Comparison of ENCODE assay signal across 1 cellular context in the genomic region with DNA sequence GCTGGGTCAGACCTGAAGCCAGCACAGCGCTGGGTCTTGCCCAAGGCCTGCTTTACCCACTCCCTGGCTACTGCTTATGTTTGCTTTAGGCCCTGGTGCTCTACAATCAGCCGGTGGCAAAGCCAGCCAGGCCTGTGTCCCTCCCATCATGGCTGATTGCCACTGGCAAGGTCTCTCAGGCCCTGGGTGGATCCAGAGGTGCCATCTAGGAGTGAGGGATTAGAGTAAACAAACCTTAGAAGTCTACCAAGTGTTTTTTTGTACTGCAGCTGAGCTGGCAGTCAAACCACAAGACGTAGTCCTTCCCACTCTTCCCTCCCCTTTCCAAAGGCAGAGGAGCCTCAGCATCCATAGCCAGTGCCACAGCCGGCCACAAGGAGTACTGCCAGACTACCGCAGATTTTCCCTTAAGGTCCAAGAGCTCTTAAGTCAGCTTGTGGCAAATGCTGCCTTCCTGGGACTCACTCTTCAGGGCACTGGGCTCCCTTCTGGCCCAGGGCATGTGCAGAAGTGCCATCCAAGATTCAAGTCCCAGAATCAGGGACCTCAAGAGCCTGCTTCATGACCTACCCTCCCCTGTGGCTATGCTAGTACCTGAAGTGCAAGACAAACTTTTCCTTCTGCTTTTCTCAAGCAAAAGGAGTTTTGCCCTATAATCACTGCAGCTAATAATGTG.
TF ChIP-seq lines count a peak whose summit lies in the region.

No MANE protein-coding gene starts in this region.

TF ChIP-seq in HepG2, 621 proteins besides CTCF, POLR2A, EP300 and RAD21:
- TF ChIP-seq, protein P1, sequence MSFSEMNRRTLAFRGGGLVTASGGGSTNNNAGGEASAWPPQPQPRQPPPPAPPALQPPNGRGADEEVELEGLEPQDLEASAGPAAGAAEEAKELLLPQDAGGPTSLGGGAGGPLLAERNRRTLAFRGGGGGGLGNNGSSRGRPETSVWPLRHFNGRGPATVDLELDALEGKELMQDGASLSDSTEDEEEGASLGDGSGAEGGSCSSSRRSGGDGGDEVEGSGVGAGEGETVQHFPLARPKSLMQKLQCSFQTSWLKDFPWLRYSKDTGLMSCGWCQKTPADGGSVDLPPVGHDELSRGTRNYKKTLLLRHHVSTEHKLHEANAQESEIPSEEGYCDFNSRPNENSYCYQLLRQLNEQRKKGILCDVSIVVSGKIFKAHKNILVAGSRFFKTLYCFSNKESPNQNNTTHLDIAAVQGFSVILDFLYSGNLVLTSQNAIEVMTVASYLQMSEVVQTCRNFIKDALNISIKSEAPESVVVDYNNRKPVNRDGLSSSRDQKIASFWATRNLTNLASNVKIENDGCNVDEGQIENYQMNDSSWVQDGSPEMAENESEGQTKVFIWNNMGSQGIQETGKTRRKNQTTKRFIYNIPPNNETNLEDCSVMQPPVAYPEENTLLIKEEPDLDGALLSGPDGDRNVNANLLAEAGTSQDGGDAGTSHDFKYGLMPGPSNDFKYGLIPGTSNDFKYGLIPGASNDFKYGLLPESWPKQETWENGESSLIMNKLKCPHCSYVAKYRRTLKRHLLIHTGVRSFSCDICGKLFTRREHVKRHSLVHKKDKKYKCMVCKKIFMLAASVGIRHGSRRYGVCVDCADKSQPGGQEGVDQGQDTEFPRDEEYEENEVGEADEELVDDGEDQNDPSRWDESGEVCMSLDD (CRISPR knock-in tag; IDR thresholded peaks at IDR 0.05; ENCODE audit: borderline replicate concordance) = no peak
- TF ChIP-seq, protein P2, sequence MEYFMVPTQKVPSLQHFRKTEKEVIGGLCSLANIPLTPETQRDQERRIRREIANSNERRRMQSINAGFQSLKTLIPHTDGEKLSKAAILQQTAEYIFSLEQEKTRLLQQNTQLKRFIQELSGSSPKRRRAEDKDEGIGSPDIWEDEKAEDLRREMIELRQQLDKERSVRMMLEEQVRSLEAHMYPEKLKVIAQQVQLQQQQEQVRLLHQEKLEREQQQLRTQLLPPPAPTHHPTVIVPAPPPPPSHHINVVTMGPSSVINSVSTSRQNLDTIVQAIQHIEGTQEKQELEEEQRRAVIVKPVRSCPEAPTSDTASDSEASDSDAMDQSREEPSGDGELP (IDR thresholded peaks at IDR 0.05; ENCODE audit: borderline replicate concordance, low read depth) = no peak
- TF ChIP-seq ZNF17 (CRISPR knock-in tag; IDR thresholded peaks at IDR 0.05) = no peak
- no peak for TF ChIP-seq ELF4 (CRISPR knock-in tag; IDR thresholded peaks at IDR 0.05; ENCODE audit: borderline replicate concordance)
- no peak for TF ChIP-seq ZNF562 (CRISPR knock-in tag; IDR thresholded peaks at IDR 0.05; ENCODE audit: borderline replicate concordance)
- TF ChIP-seq ZNF207 (IDR thresholded peaks at IDR 0.05; ENCODE audit: borderline replicate concordance) = no peak
- TF ChIP-seq, protein P3, sequence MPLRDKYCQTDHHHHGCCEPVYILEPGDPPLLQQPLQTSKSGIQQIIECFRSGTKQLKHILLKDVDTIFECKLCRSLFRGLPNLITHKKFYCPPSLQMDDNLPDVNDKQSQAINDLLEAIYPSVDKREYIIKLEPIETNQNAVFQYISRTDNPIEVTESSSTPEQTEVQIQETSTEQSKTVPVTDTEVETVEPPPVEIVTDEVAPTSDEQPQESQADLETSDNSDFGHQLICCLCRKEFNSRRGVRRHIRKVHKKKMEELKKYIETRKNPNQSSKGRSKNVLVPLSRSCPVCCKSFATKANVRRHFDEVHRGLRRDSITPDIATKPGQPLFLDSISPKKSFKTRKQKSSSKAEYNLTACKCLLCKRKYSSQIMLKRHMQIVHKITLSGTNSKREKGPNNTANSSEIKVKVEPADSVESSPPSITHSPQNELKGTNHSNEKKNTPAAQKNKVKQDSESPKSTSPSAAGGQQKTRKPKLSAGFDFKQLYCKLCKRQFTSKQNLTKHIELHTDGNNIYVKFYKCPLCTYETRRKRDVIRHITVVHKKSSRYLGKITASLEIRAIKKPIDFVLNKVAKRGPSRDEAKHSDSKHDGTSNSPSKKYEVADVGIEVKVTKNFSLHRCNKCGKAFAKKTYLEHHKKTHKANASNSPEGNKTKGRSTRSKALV (CRISPR knock-in tag; IDR thresholded peaks at IDR 0.05) = no peak
- no peak for TF ChIP-seq ZSCAN21 (CRISPR knock-in tag; IDR thresholded peaks at IDR 0.05; ENCODE audit: borderline replicate concordance)
- TF ChIP-seq KMT2B (CRISPR knock-in tag; IDR thresholded peaks at IDR 0.05) = no peak
- no peak for TF ChIP-seq ZFYVE20 (CRISPR knock-in tag; IDR thresholded peaks at IDR 0.05; ENCODE audit: borderline replicate concordance, low read depth)
- TF ChIP-seq CC2D1A (CRISPR knock-in tag; IDR thresholded peaks at IDR 0.05) = no peak
- TF ChIP-seq SP4 (CRISPR knock-in tag; IDR thresholded peaks at IDR 0.05) = no peak
- no peak for TF ChIP-seq ATF7-NPFF (CRISPR knock-in tag; IDR thresholded peaks at IDR 0.05; ENCODE audit: low read depth)
- TF ChIP-seq KDM3A (CRISPR knock-in tag; IDR thresholded peaks at IDR 0.05; ENCODE audit: low read depth) = no peak
- no peak for TF ChIP-seq ZNF317 (CRISPR knock-in tag; IDR thresholded peaks at IDR 0.05)
